8 cellular contexts compared by ENCODE assay signal in genomic region chr5:14727428-14727865, GRCh38.
DNase-seq lines count a peak whose midpoint lies in the region; ATAC-seq, FAIRE-seq and TF ChIP-seq lines count a peak whose summit lies in the region.

No MANE protein-coding gene starts in this region.

- H3K4me1 ChIP-seq in A549 = no peaks in the 10 kb centered on the region

- TF ChIP-seq POLR2A in A549 (IDR thresholded peaks at IDR 0.05; ENCODE audit: low read length) = no peak

- ATAC-seq in A549 (peak; percentile 82 to 91), GM18520 (IDR thresholded peaks at IDR 0.05; ENCODE audit: unreplicated experiment) (peak; percentile 58)

- FAIRE-seq in A549 (lab: Jason Lieb, UNC) (no peak), endometrium (lab: Jason Lieb, UNC) (peak; percentile 84)

- POLR2A ChIA-PET in A549 (lab: Yijun Ruan, JAX) = no interaction called here

- no peak overlapping the region for H3K27ac ChIP-seq in A549
- no peak overlapping the region for H3K27ac ChIP-seq in HL-60 (replicated peaks)

- 13% methylated on average over 7 of the region's 7 CpGs for WGBS in A549 (ENCODE audit: missing lambda C conversion rate)

- H3K4me3 ChIP-seq in A549 (no peak overlapping the region), HL-60 (replicated peaks; ENCODE audit: insufficient read depth, low read length) (no peak overlapping the region)

- TF ChIP-seq CTCF in A549 (IDR thresholded peaks at IDR 0.05) = peak; percentile 95
- TF ChIP-seq CTCF in HL-60 (IDR thresholded peaks at IDR 0.05; ENCODE audit: insufficient read depth, low read length) = peak; percentile 94

- CTCF ChIA-PET in A549 (lab: Yijun Ruan, JAX) = interaction anchor here (0.6 to 10.6 kb wide), 55 partner anchors 8 to 816 kb away, joined by 3 to 144 read pairs (median 6); partner anchors contain the start of gene ANKH

- peaks cover 8% of the 10 kb centered on the region for H3K27me3 ChIP-seq in HL-60 (ENCODE audit: insufficient read depth, poor library complexity, severe bottlenecking)

- DNase-seq in A549 (ENCODE audit: low read depth in 1 of 2, low spot score in 1 of 2) (peak; percentile 60 to 76), HL-60 (ENCODE audit: low read depth in 1 of 2, low spot score in 1 of 2) (peak; percentile 28 to 58), NCI-H82 treated with DMSO at 0.1 percent for 48 hours (lab: John Stamatoyannopoulos, UW; ENCODE audit: unreplicated experiment) (peak; percentile 55), middle frontal gyrus (ENCODE audit: extremely low spot score, low spot score) (peak; percentile 85)
- DNase-seq in activated CD8-positive, alpha-beta memory T cell treated with anti-CD3 and anti-CD28 coated beads for 24 hours = peak; percentile 88
- peak; percentile 60 for DNase-seq in stimulated activated CD8-positive, alpha-beta memory T cell treated with anti-CD3 and anti-CD28 coated beads, Interleukin-4, amount 100 ng/mL, for 24 hours (ENCODE audit: low read depth)

- no peak overlapping the region for H3K4me2 ChIP-seq in A549

- peak; percentile 97 to 98 for TF ChIP-seq RAD21 in A549 (conservative IDR thresholded peaks at IDR 0.05 in 1 of 2, IDR thresholded peaks at IDR 0.05 in 1 of 2)

- TF ChIP-seq EP300 in A549 (IDR thresholded peaks at IDR 0.05) = no peak

- H3K9me3 ChIP-seq in A549 = no peaks in the 10 kb centered on the region

TF ChIP-seq in A549, 52 proteins besides CTCF, POLR2A, EP300 and RAD21:
- TF ChIP-seq E2F6 (IDR thresholded peaks at IDR 0.05; ENCODE audit: borderline replicate concordance, low read depth) (no peak), TP53 (CRISPR knock-in tag; IDR thresholded peaks at IDR 0.05) (no peak), CEBPB (IDR thresholded peaks at IDR 0.05) (peak; percentile 16 to 43; a peak in 2 of 4 replicates), SMC3 (IDR thresholded peaks at IDR 0.05) (peak; percentile 99)
